18 cellular contexts compared by ENCODE assay signal in the genomic region with DNA sequence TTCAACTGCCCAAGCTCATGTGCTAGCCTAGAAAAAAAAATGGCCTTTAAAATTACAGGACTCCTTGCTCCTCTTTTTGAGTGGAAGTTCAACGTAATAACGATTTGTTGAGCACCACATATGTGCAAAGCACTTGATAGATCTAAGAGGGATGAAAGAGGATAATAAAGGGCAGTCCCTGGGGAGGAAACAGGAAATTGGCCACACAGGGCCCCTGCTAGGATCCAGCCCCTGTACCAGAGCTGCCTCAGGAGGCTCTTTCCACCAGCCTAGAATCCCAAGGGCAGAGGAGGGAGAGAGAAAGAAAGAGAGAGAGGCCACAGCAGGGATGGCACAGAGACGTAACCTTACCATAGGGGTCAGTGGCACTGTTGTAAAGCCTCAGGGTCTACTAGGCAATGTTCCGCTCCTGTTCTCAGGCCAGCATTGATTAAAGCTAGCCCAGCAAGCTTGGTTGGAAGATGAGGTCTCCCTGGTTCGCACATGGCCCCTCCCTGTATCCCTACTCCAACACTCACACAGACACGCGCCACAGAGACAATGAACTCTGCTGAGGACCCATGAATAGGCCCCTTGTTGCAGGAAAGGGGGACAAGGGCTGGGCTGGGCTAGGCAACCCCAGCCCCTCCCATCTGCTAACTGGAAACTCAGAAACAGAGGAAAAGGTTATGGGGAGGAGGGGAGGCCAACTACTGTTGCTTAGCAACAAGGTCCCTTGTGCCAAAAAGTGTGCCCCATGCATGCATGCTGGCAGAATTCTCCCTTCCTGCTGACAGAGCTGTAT. TPM values are rescaled to one million over a fixed set of nuclear protein-coding genes. Genes with fewer than 3 reads are reported as not detected.
DNase-seq lines count a peak whose midpoint lies in the region; FAIRE-seq and TF ChIP-seq lines count a peak whose summit lies in the region.
"Had no signal": no experiment of that assay in that cellular context is flagged by ENCODE, and none has a peak within 500 bp of the region (broad histone marks: within the 10 kb centered on the region; RNA-seq: fewer than 3 reads in every experiment).

A gene (minus strand): TSS at position 438 of the 784 bp plus-strand sequence. CDS start 84 bp downstream, at position 354.

- peak; percentile 96 for DNase-seq in COLO829 (ENCODE audit: low spot score)
- DNase-seq in NCI-H69 (lab: John Stamatoyannopoulos, UW) = peak; percentile 75
- peak; percentile 94 for DNase-seq in foreskin melanocyte
- DNase-seq in trophoblast cell = no peak
- DNase-seq in GM12891 (ENCODE audit: insufficient read length, low spot score) = no peak
- no peak for DNase-seq in A172 (ENCODE audit: low spot score)
- no peak for DNase-seq in 8988T
- DNase-seq in esophagus squamous epithelium (lab: John Stamatoyannopoulos, UW) = no peak
- DNase-seq: activated CD4-positive, alpha-beta T cell treated with anti-CD3 and anti-CD28 coated beads, Interleukin-2, amount 10 ng/mL, durations not matched to agents 24 days and 14 days; activated T-cell treated with anti-CD3 and anti-CD28 coated beads, Interleukin-2, amount 50 U/mL, for 4 hours; EL; mesendoderm; NCI-H1048; NCI-H446; transverse colon had no signal

- TF ChIP-seq POLR2A in GM12891 (IDR thresholded peaks at IDR 0.05; ENCODE audit: low read depth, low read length) (no peak), esophagus squamous epithelium (IDR thresholded peaks at IDR 0.05) (no peak)

- WGBS in trophoblast cell (ENCODE audit: extremely low coverage, insufficient coverage, insufficient read length) = no CpG with 5 or more reads among the region's 7 CpGs
- 80 to 83% methylated on average over 4 to 5 of the region's 7 CpGs for WGBS in esophagus squamous epithelium, 2 donors

- H3K27me3 ChIP-seq in trophoblast cell (ENCODE audit: insufficient read depth, low read length) (no peaks in the 10 kb centered on the region), esophagus squamous epithelium (no peaks in the 10 kb centered on the region)
- H3K27me3 ChIP-seq: transverse colon had no signal

- H3K27ac ChIP-seq in trophoblast cell (ENCODE audit: low read depth, low read length) = no peak within 1 kb of the TSS
- H3K27ac ChIP-seq in esophagus squamous epithelium = no peak within 1 kb of the TSS
- H3K27ac ChIP-seq: prostate gland, transverse colon had no signal

- no peak for TF ChIP-seq CTCF in esophagus squamous epithelium (IDR thresholded peaks at IDR 0.05)

- no peak within 1 kb of the TSS for H3K18ac ChIP-seq in trophoblast cell (ENCODE audit: low read length)

- H4K12ac ChIP-seq in trophoblast cell (ENCODE audit: low read depth, low read length) = no peak within 1 kb of the TSS

- no peaks in the 10 kb centered on the region for H3K79me2 ChIP-seq in trophoblast cell (ENCODE audit: control insufficient read depth, insufficient read depth, low read length, poor library complexity)

- intact Hi-C loops in esophagus squamous epithelium (cut with DNase I) = no loop called here

- H3K4me3 ChIP-seq in trophoblast cell (ENCODE audit: low read depth, low read length) = no peak within 1 kb of the TSS
- H3K4me3 ChIP-seq in esophagus squamous epithelium = no peak within 1 kb of the TSS
- H3K4me3 ChIP-seq: prostate gland, transverse colon had no signal

- H3K79me1 ChIP-seq in trophoblast cell (ENCODE audit: low read length) = no peaks in the 10 kb centered on the region

- no peak within 1 kb of the TSS for H2BK120ac ChIP-seq in trophoblast cell (ENCODE audit: insufficient read depth, low read length, poor library complexity)

- no peak within 1 kb of the TSS for H3K9ac ChIP-seq in trophoblast cell (ENCODE audit: low read length)

- no peaks in the 10 kb centered on the region for H3K4me1 ChIP-seq in trophoblast cell (ENCODE audit: control insufficient read depth in 1 of 2, insufficient read depth in 2 of 2, low read length in 2 of 2)
- H3K4me1 ChIP-seq in esophagus squamous epithelium = no peaks in the 10 kb centered on the region
- H3K4me1 ChIP-seq: prostate gland, transverse colon had no signal

- no peak within 1 kb of the TSS for H2BK5ac ChIP-seq in trophoblast cell (ENCODE audit: low read depth, low read length, poor library complexity)

- H2AFZ ChIP-seq in trophoblast cell (ENCODE audit: insufficient read depth, low read length, poor library complexity) = no peak within 1 kb of the TSS

- no peak within 1 kb of the TSS for H2AK5ac ChIP-seq in trophoblast cell (ENCODE audit: low read length)

- no peak within 1 kb of the TSS for H3K4ac ChIP-seq in trophoblast cell (ENCODE audit: low read depth, low read length)

- peak within 1 kb of the TSS; percentile 42 for H3K23ac ChIP-seq in trophoblast cell (ENCODE audit: low read length)

- no peak within 1 kb of the TSS for H3K4me2 ChIP-seq in trophoblast cell (ENCODE audit: low read length)

- H4K8ac ChIP-seq in trophoblast cell (ENCODE audit: low read depth, low read length) = no peak within 1 kb of the TSS

- no peak for FAIRE-seq in GM12891 (lab: Jason Lieb, UNC)
- FAIRE-seq: GM12892 had no signal

- no peak within 1 kb of the TSS for H2BK12ac ChIP-seq in trophoblast cell (ENCODE audit: low read length)

- H4K91ac ChIP-seq in trophoblast cell (ENCODE audit: low read depth, low read length) = no peak within 1 kb of the TSS

- H3K14ac ChIP-seq in trophoblast cell (ENCODE audit: low read length) = no peak within 1 kb of the TSS

- H3K9me3 ChIP-seq in trophoblast cell (ENCODE audit: insufficient read depth, low read depth, low read length) (peaks cover 2% of the 10 kb centered on the region), esophagus squamous epithelium (peaks cover 0 to 3% (median 0%) of the 10 kb centered on the region in 3 donors)
- H3K9me3 ChIP-seq: prostate gland, transverse colon had no signal

- no peaks in the 10 kb centered on the region for H3K36me3 ChIP-seq in trophoblast cell (ENCODE audit: control insufficient read depth in 1 of 2, insufficient read depth in 2 of 2, low read length in 2 of 2)
- no peaks in the 10 kb centered on the region for H3K36me3 ChIP-seq in esophagus squamous epithelium
- H3K36me3 ChIP-seq: prostate gland, transverse colon had no signal

TF ChIP-seq in GM12891, 5 proteins besides CTCF, POLR2A, EP300 and RAD21:
- TF ChIP-seq POU2F2 (IDR thresholded peaks at IDR 0.05; ENCODE audit: low read depth, low read length) (no peak), SPI1 (IDR thresholded peaks at IDR 0.05; ENCODE audit: low read depth, low read length) (no peak), POLR2AphosphoS5 (IDR thresholded peaks at IDR 0.05; ENCODE audit: low read depth, low read length) (no peak)

RNA-seq across cellular contexts. Expression of the gene that starts here (rescaled TPM):
- 0.18 and 0.37 TPM in 2 replicates for polyA plus RNA-seq in trophoblast cell (2013)
- polyA plus RNA-seq in GM12891 (2012; ENCODE audit: low read depth, missing spikeins) = 0.23 TPM
- 0.17 and 0.62 TPM in 2 replicates for total RNA-seq in A172 (2014; rRNA removed; shearing (Covaris generic))
- total RNA-seq in esophagus squamous epithelium = 1 to 10 TPM in 1 of 4 donors, under 1 TPM in 2, not detected in 1; 0.19 to 1.3 (median 0.35) TPM
- polyA plus RNA-seq: CD14-positive monocyte had no signal

Comparison
In these comparisons a context has a peak if more than half of its experiments do, and no peak if none do; other contexts are left out.
1. DNase-seq: peak in COLO829 (single experiment), NCI-H69 (single experiment) and foreskin melanocyte (single experiment); none in trophoblast cell (0 of 2), GM12891 (single experiment), A172 (single experiment), 8988T (single experiment) and esophagus squamous epithelium (single experiment).